33 cellular contexts compared by ENCODE assay signal in genomic region chr6:20241102-20241501, GRCh38.
"Had no signal": no experiment of that assay in that cellular context is flagged by ENCODE, and none has a peak within 500 bp of the region (broad histone marks: within the 10 kb centered on the region; RNA-seq: fewer than 3 reads in every experiment).

No MANE protein-coding gene starts in this region.

- FAIRE-seq: astrocyte, bronchial epithelial cell, colon had no signal

- H3K27me3 ChIP-seq: adrenal gland, ascending aorta, body of pancreas, brain microvascular endothelial cell, breast epithelium, cardiac muscle cell, colonic mucosa had no signal

- H3K27ac ChIP-seq: adrenal gland, ascending aorta, body of pancreas, brain microvascular endothelial cell, breast epithelium, cardiac muscle cell, colonic mucosa had no signal

- H3K9me3 ChIP-seq: adrenal gland, ascending aorta, body of pancreas, colonic mucosa had no signal

- H3K36me3 ChIP-seq: adrenal gland, ascending aorta, brain microvascular endothelial cell, breast epithelium, cardiac muscle cell, colonic mucosa had no signal

- ATAC-seq: activated naive CD4-positive, alpha-beta T cell treated with anti-CD3 and anti-CD28 coated beads, Interleukin-2, amount 50 U/mL, for 72 hours; activated naive CD8-positive, alpha-beta T cell treated with anti-CD3 and anti-CD28 coated beads, Interleukin-2, amount 50 U/mL, for 24 hours; activated T-cell treated with anti-CD3 and anti-CD28 coated beads, Interleukin-2, amount 50 U/mL, for 72 hours; activated T-helper 17 cell treated with anti-CD3 and anti-CD28 coated beads, Interleukin-2, amount 50 U/mL, for 72 hours; body of pancreas had no signal

- DNase-seq: activated effector memory CD4-positive, alpha-beta T cell treated with anti-CD3 and anti-CD28 coated beads, Interleukin-2, amount 50 U/mL, for 16 hours; activated effector memory CD4-positive, alpha-beta T cell treated with Interleukin-2 at 50 U/mL for 16 hours; activated gamma-delta T cell; activated gamma-delta T cell treated with Interleukin-2 at 50 U/mL for 16 hours; activated naive CD4-positive, alpha-beta T cell; activated naive CD4-positive, alpha-beta T cell treated with anti-CD3 and anti-CD28 coated beads for 36 hours; activated naive CD4-positive, alpha-beta T cell treated with anti-CD3 and anti-CD28 coated beads, Interleukin-2, amount 10 ng/mL, durations not matched to agents 7 days and 5 days; activated naive CD4-positive, alpha-beta T cell treated with anti-CD3 and anti-CD28 coated beads, Interleukin-2, amount 50 U/mL, for 16 hours; activated naive CD4-positive, alpha-beta T cell treated with Interleukin-2 at 50 U/mL for 16 hours; activated naive CD8-positive, alpha-beta T cell treated with anti-CD3 and anti-CD28 coated beads for 36 hours; activated naive CD8-positive, alpha-beta T cell treated with anti-CD3 and anti-CD28 coated beads, Interleukin-2, amount 10 ng/mL, durations not matched to agents 7 days and 5 days; activated naive CD8-positive, alpha-beta T cell treated with anti-CD3 and anti-CD28 coated beads, Interleukin-2, amount 50 U/mL, for 24 hours; activated T-cell treated with anti-CD3 and anti-CD28 coated beads, Interleukin-2, amount 50 U/mL, for 48 hours; activated T-cell treated with anti-CD3 and anti-CD28 coated beads, Interleukin-2, amount 50 U/mL, for 72 hours; adrenal gland; amniotic stem cell; amygdala; anterior cingulate cortex; aorta; body of pancreas; brain microvascular endothelial cell; caudate nucleus; central memory CD4-positive, alpha-beta T cell; cerebellar nuclear complex; colonic mucosa had no signal

- H3K4me1 ChIP-seq: adrenal gland, ascending aorta, body of pancreas, breast epithelium, colonic mucosa had no signal

- H3K4me3 ChIP-seq: adrenal gland, ascending aorta, body of pancreas, breast epithelium, cardiac muscle cell, colonic mucosa had no signal
